8 cellular contexts compared by ENCODE assay signal in genomic region chr19:38213911-38214625, GRCh38. TPM values are rescaled to one million over a fixed set of nuclear protein-coding genes. Genes with fewer than 3 reads are reported as not detected.
DNase-seq lines count a peak whose midpoint lies in the region; ATAC-seq and TF ChIP-seq lines count a peak whose summit lies in the region.

No MANE protein-coding gene starts in this region.

- no peaks in the 10 kb centered on the region for H4K20me1 ChIP-seq in OCI-LY1 (ENCODE audit: insufficient read depth, low read length)

- H3K79me2 ChIP-seq in OCI-LY1 (ENCODE audit: insufficient read depth, low read length), result no peaks in the 10 kb centered on the region

- no peaks in the 10 kb centered on the region for H3K9me3 ChIP-seq in OCI-LY1 (ENCODE audit: low read length)
- no peaks in the 10 kb centered on the region for H3K9me3 ChIP-seq in gastrocnemius medialis
- no peaks in the 10 kb centered on the region for H3K9me3 ChIP-seq in adrenal gland (replicated peaks in 1 of 3)

- H3K27me3 ChIP-seq in OCI-LY1 (ENCODE audit: insufficient read depth, low read length) (0 out of 2 replicates have a peak, but pooled peaks cover 5% of the 10 kb centered on the region), gastrocnemius medialis (peaks cover 13 to 51% (median 46%) of the 10 kb centered on the region in 3 donors), adrenal gland (peaks cover 10% of the 10 kb centered on the region)

- no peak overlapping the region for H3K27ac ChIP-seq in OCI-LY1 (ENCODE audit: low read depth, low read length, poor library complexity, severe bottlenecking)
- no peak overlapping the region for H3K27ac ChIP-seq in gastrocnemius medialis
- no peak overlapping the region for H3K27ac ChIP-seq in adrenal gland

- TF ChIP-seq POLR2A in gastrocnemius medialis (IDR thresholded peaks at IDR 0.05) (no peak), adrenal gland (IDR thresholded peaks at IDR 0.05) (no peak)

- peak; percentile 11; the same call in 1 of the 2 replicates for TF ChIP-seq CTCF in OCI-LY1 (IDR thresholded peaks at IDR 0.05; ENCODE audit: low read length)
- TF ChIP-seq CTCF in gastrocnemius medialis (IDR thresholded peaks at IDR 0.05 in 4 of 5, conservative IDR thresholded peaks at IDR 0.05 in 1 of 5), result no peak
- TF ChIP-seq CTCF in adrenal gland (IDR thresholded peaks at IDR 0.05), result no peak

- H3K9ac ChIP-seq in OCI-LY1 (ENCODE audit: low read length), result no peak overlapping the region

- peak; percentile 12 for DNase-seq in activated effector memory CD4-positive, alpha-beta T cell treated with Interleukin-2 at 50 U/mL for 16 hours
- DNase-seq in midbrain (lab: John Stamatoyannopoulos, UW) (peak; percentile 6), gastrocnemius medialis (no peak), inferior parietal cortex (ENCODE audit: extremely low spot score) (no peak), NCI-H2081 (lab: John Stamatoyannopoulos, UW) (no peak), adrenal gland (no peak)

- ATAC-seq in GM19463 (IDR thresholded peaks at IDR 0.05; ENCODE audit: unreplicated experiment), result peak; percentile 63
- ATAC-seq in gastrocnemius medialis, result no peak

- no peak overlapping the region for H2AFZ ChIP-seq in OCI-LY1 (ENCODE audit: low read length)

- H3K36me3 ChIP-seq in OCI-LY1 (ENCODE audit: insufficient read depth, low read length) (no peaks in the 10 kb centered on the region), gastrocnemius medialis (no peaks in the 10 kb centered on the region), adrenal gland (replicated peaks in 1 of 2) (no peaks in the 10 kb centered on the region)

- H3K4me3 ChIP-seq in OCI-LY1 (ENCODE audit: low read depth, low read length, poor library complexity, severe bottlenecking), result no peak overlapping the region
- no peak overlapping the region for H3K4me3 ChIP-seq in gastrocnemius medialis
- H3K4me3 ChIP-seq in adrenal gland, result no peak overlapping the region

- intact Hi-C loops in gastrocnemius medialis (cut with DNase I; ENCODE audit: low total_unique reads) (no loop called here), adrenal gland (cut with DNase I) (no loop called here)

- H3K4me1 ChIP-seq in OCI-LY1 (ENCODE audit: insufficient read depth, low read length, severe bottlenecking), result peaks cover 24% of the 10 kb centered on the region
- peaks cover 7 to 10% of the 10 kb centered on the region in 2 donors for H3K4me1 ChIP-seq in gastrocnemius medialis
- no peaks in the 10 kb centered on the region for H3K4me1 ChIP-seq in adrenal gland (replicated peaks in 1 of 2)

- no peaks in the 10 kb centered on the region for H3F3A ChIP-seq in OCI-LY1 (ENCODE audit: insufficient read depth, low read length)

- peak overlapping the region; percentile 39; the same call in 1 of the 2 replicates for H3K4me2 ChIP-seq in OCI-LY1 (ENCODE audit: low read length)

- no peaks in the 10 kb centered on the region for H3K9me2 ChIP-seq in OCI-LY1 (ENCODE audit: low read depth, low read length)

- 63 to 72% (median 70%) methylated on average over 22 to 24 of the region's 24 CpGs for WGBS in adrenal gland, 4 donors

- in situ Hi-C loops in gastrocnemius medialis (cut with MboI; ENCODE audit: low sequenced_read_pairs in 4 of 4), result no loop called here

RNA-seq across cellular contexts. Expression of gene DPF1, which starts 10.0 kb away (rescaled TPM):
- not detected for total RNA-seq in gastrocnemius medialis
- total RNA-seq in adrenal gland, result under 1 TPM in 3 of 8 donors, not detected in 5; 0.37 to 0.83 (median 0.67) TPM
- polyA plus RNA-seq in adrenal gland, result under 1 TPM; 0.17 to 0.97 (median 0.40) TPM

RNA-seq across cellular contexts. Expression of gene PPP1R14A, which starts 42.1 kb away (rescaled TPM):
- total RNA-seq in gastrocnemius medialis, result 10 to 100 TPM in 1 of 4 donors, 1 to 10 TPM in 3; 1.3 to 48.8 (median 7.1) TPM
- total RNA-seq in adrenal gland, result 100 to 1,000 TPM in 7 of 8 donors, 10 to 100 TPM in 1; 82.6 to 250 (median 147) TPM
- polyA plus RNA-seq in adrenal gland, result 100 to 1,000 TPM in 2 of 3 donors, 10 to 100 TPM in 1; 14.8 to 366 (median 340) TPM

RNA-seq across cellular contexts. Expression of gene SPINT2, which starts 50.3 kb away (rescaled TPM):
- total RNA-seq in gastrocnemius medialis, result 1 to 10 TPM in 3 of 4 donors, under 1 TPM in 1; 0.26 to 4.0 (median 1.6) TPM
- total RNA-seq in adrenal gland, result 100 to 1,000 TPM in 1 of 8 donors, 10 to 100 TPM in 7; 38.1 to 233 (median 76.0) TPM
- 10 to 100 TPM; 33.4 to 44.0 (median 33.8) TPM for polyA plus RNA-seq in adrenal gland

Comparison
In these comparisons a context has a peak if more than half of its experiments do, and no peak if none do; other contexts are left out.
1. DNase-seq: peak in activated effector memory CD4-positive, alpha-beta T cell treated with Interleukin-2 at 50 U/mL for 16 hours (single experiment) and midbrain (single experiment); none in gastrocnemius medialis (0 of 2), inferior parietal cortex (single experiment), NCI-H2081 (0 of 2) and adrenal gland (0 of 7).
2. RNA of gene SPINT2, which starts 50.3 kb away (total RNA-seq): 38.1 to 233 TPM in adrenal gland; 0.26 to 4.0 TPM in gastrocnemius medialis; every median in the first group is over 4 times any median in the second.